In the genomic region with DNA sequence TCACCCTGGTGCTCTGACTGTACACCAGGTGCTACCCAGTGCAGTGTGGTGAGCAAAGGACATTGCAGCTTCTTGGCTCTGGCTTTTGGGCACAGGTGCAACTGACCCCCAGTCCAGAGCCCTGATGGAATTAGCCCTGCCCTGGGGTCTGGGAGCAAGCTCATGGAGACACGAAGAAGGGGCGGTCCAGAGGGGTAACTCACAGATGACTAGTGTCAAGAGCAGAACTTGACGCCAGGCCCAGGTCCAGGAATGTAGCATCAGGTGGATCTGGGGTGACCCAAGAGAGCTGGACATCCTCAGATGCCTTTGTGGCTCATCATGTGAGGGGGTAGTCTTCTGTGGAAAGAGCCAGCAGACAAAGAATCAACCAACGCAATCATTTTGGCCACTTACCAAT, we compare ENCODE assay signal across 18 cellular contexts.
"Had no signal": no experiment of that assay in that cellular context is flagged by ENCODE, and none has a peak within 500 bp of the region (broad histone marks: within the 10 kb centered on the region; RNA-seq: fewer than 3 reads in every experiment).

No MANE protein-coding gene starts in this region.

- H3K27ac ChIP-seq: RWPE1 had no signal

- H3K9ac ChIP-seq: SK-N-SH had no signal

- DNase-seq: KBM-7, MV-4-11, NCI-H1048, NCI-H1105, NCI-H1417, NCI-H1436 treated with DMSO at 0.1 percent for 48 hours, NCI-H1694, NCI-H187 treated with DMSO at 0.1 percent for 48 hours, NCI-H2029 treated with DMSO at 0.1 percent for 48 hours, NCI-H2171 treated with DMSO at 0.1 percent for 48 hours, NCI-H2227 treated with DMSO at 0.1 percent for 48 hours, NCI-H510A, NCI-H524 treated with DMSO at 0.1 percent for 48 hours, NCI-H69, NCI-H774, SHP77, SK-N-SH had no signal

- H3K9me3 ChIP-seq: SK-N-SH had no signal

- H3K4me2 ChIP-seq: SK-N-SH had no signal
